In genomic region chr10:109932391-109932790, GRCh38 we compare ENCODE assay signal across 16 cellular contexts. TPM values are rescaled to one million over a fixed set of nuclear protein-coding genes. Genes with fewer than 3 reads are reported as not detected.
A peak's percentile ranks its signal among the peaks of the same experiment; 100 is the strongest.
DNase-seq lines count a peak whose midpoint lies in the region; ATAC-seq, FAIRE-seq and TF ChIP-seq lines count a peak whose summit lies in the region.
"Had no signal": no experiment of that assay in that cellular context is flagged by ENCODE, and none has a peak within 500 bp of the region (broad histone marks: within the 10 kb centered on the region; RNA-seq: fewer than 3 reads in every experiment).

No MANE protein-coding gene starts in this region.

- in situ Hi-C loops in mammary epithelial cell (cut with MboI; ENCODE audit: low sequenced_read_pairs in 2 of 2) = no loop called here

- peak overlapping the region; percentile 33 for H3K27ac Mint-ChIP-seq in MCF 10A (ENCODE audit: low read depth, unreplicated experiment)
- H3K27ac Mint-ChIP-seq in osteocyte (ENCODE audit: unreplicated experiment) = peak overlapping the region; percentile 9
- H3K27ac Mint-ChIP-seq in activated T-cell treated with anti-CD3 and anti-CD28 coated beads, Interleukin-2, amount 50 U/mL, for 72 hours = no peak overlapping the region
- H3K27ac Mint-ChIP-seq: B cell had no signal

- CTCF ChIA-PET in MCF 10A (lab: Yijun Ruan, JAX) (no interaction called here), mammary epithelial cell (lab: Charles Lee; ENCODE audit: low non-redundant PET) (no interaction called here)

- TF ChIP-seq CTCF in MCF 10A (IDR thresholded peaks at IDR 0.05; ENCODE audit: unreplicated experiment) (no peak), mammary epithelial cell (conservative IDR thresholded peaks at IDR 0.05 in 1 of 2, IDR thresholded peaks at IDR 0.05 in 1 of 2; ENCODE audit: extremely low read depth in 1 of 2, insufficient read depth in 1 of 2, low read depth in 1 of 2, low read length in 2 of 2) (no peak), bronchial epithelial cell (IDR thresholded peaks at IDR 0.05; ENCODE audit: insufficient read depth, low read length, severe bottlenecking) (no peak), fibroblast of the aortic adventitia (IDR thresholded peaks at IDR 0.05; ENCODE audit: insufficient read depth, low read length) (no peak), osteocyte (IDR thresholded peaks at IDR 0.05) (no peak)

- H3K27me3 Mint-ChIP-seq in MCF 10A (ENCODE audit: insufficient read depth, unreplicated experiment) (no peaks in the 10 kb centered on the region), osteocyte (ENCODE audit: unreplicated experiment) (no peaks in the 10 kb centered on the region)
- no peaks in the 10 kb centered on the region for H3K27me3 Mint-ChIP-seq in activated T-cell treated with anti-CD3 and anti-CD28 coated beads, Interleukin-2, amount 50 U/mL, for 72 hours (ENCODE audit: low read depth)

- 33% methylated on average over 1 of the region's 1 CpG for WGBS in mammary epithelial cell (ENCODE audit: low coverage, missing lambda C conversion rate)

- H3K4me1 Mint-ChIP-seq in MCF 10A (ENCODE audit: insufficient read depth, unreplicated experiment) (peaks cover 51% of the 10 kb centered on the region), osteocyte (ENCODE audit: unreplicated experiment) (peaks cover 67% of the 10 kb centered on the region)
- peaks cover 37% of the 10 kb centered on the region for H3K4me1 Mint-ChIP-seq in activated T-cell treated with anti-CD3 and anti-CD28 coated beads, Interleukin-2, amount 50 U/mL, for 72 hours (ENCODE audit: low read depth)
- H3K4me1 Mint-ChIP-seq: B cell had no signal

- no peak overlapping the region for H3K4me3 ChIP-seq in mammary epithelial cell (replicated peaks in 1 of 3; ENCODE audit: insufficient read depth in 1 of 3, low read depth in 2 of 3, low read length in 3 of 3)
- no peak overlapping the region for H3K4me3 ChIP-seq in bronchial epithelial cell (ENCODE audit: low read depth, low read length)
- no peak overlapping the region for H3K4me3 ChIP-seq in fibroblast of the aortic adventitia (ENCODE audit: low read depth, low read length)
- H3K4me3 ChIP-seq: BLaER1 treated with 17β-estradiol and CSF1 and Interleukin-3, amounts not matched to agents 10 nM and 100 nM had no signal

- H3K9me3 Mint-ChIP-seq in MCF 10A (ENCODE audit: unreplicated experiment) (no peaks in the 10 kb centered on the region), osteocyte (ENCODE audit: unreplicated experiment) (no peaks in the 10 kb centered on the region)
- no peaks in the 10 kb centered on the region for H3K9me3 Mint-ChIP-seq in activated T-cell treated with anti-CD3 and anti-CD28 coated beads, Interleukin-2, amount 50 U/mL, for 72 hours
- H3K9me3 Mint-ChIP-seq: CD8-positive, alpha-beta T cell; H9 had no signal

- no peak overlapping the region for H2AFZ ChIP-seq in mammary epithelial cell (ENCODE audit: low read depth, low read length)

- no peak for FAIRE-seq in bronchial epithelial cell (lab: Jason Lieb, UNC)
- FAIRE-seq: H1 had no signal

- no peak overlapping the region for H3K27ac ChIP-seq in mammary epithelial cell (ENCODE audit: insufficient read depth, low read depth, low read length)
- H3K27ac ChIP-seq: BLaER1 treated with 17β-estradiol and CSF1 and Interleukin-3, amounts not matched to agents 10 nM and 100 nM had no signal

- no peak overlapping the region for H3K9ac ChIP-seq in mammary epithelial cell (ENCODE audit: insufficient read depth, low read length)
- H3K9ac ChIP-seq: BLaER1 treated with 17β-estradiol and CSF1 and Interleukin-3, amounts not matched to agents 10 nM and 100 nM had no signal

- BruUV-seq in MCF 10A (replicated peaks; lab: Mats Ljungman, UMichigan) = no TSS peak
- no TSS peak for BruUV-seq in mammary epithelial cell (replicated peaks; lab: Mats Ljungman, UMichigan)

- H3K9me3 ChIP-seq in mammary epithelial cell (replicated peaks; ENCODE audit: insufficient read depth, low read length) = no peaks in the 10 kb centered on the region
- H3K9me3 ChIP-seq: BLaER1 treated with 17β-estradiol and CSF1 and Interleukin-3, amounts not matched to agents 10 nM and 100 nM had no signal

- H3K36me3 ChIP-seq in mammary epithelial cell (ENCODE audit: insufficient read depth, low read length) (no peaks in the 10 kb centered on the region), bronchial epithelial cell (ENCODE audit: control insufficient read depth, insufficient read depth, low read length) (no peaks in the 10 kb centered on the region)
- H3K36me3 ChIP-seq: BLaER1 treated with 17β-estradiol and CSF1 and Interleukin-3, amounts not matched to agents 10 nM and 100 nM had no signal

- H3K4me2 ChIP-seq in mammary epithelial cell (ENCODE audit: insufficient read depth, low read depth, low read length) = no peak overlapping the region
- H3K4me2 ChIP-seq: BLaER1 treated with 17β-estradiol and CSF1 and Interleukin-3, amounts not matched to agents 10 nM and 100 nM had no signal

- ATAC-seq in activated T-cell treated with anti-CD3 and anti-CD28 coated beads, Interleukin-2, amount 50 U/mL, for 72 hours (replicated peaks in 1 of 2) = no peak
- ATAC-seq in GM18858 (IDR thresholded peaks at IDR 0.05; ENCODE audit: unreplicated experiment) (no peak), GM21381 (IDR thresholded peaks at IDR 0.05; ENCODE audit: unreplicated experiment) (no peak)
- ATAC-seq: CD8-positive, alpha-beta T cell had no signal

- POLR2A ChIA-PET in MCF 10A (lab: Yijun Ruan, JAX) = interaction anchor here (1.1 to 1.7 kb wide), 2 partner anchors 10 to 12 kb away, joined by 3 read pairs; no protein-coding TSS in a partner anchor

- dilution Hi-C loops in mammary epithelial cell (cut with HindIII; ENCODE audit: low sequenced_read_pairs) = loop anchor here (5.0 kb wide), 1 partner anchor 35 kb away; no protein-coding TSS in a partner anchor

- DNase-seq in MCF 10A (ENCODE audit: unreplicated experiment) = no peak
- no peak for DNase-seq in mammary epithelial cell
- peak; percentile 27 for DNase-seq in bronchial epithelial cell (ENCODE audit: low read depth)
- peak; percentile 70 for DNase-seq in fibroblast of the aortic adventitia (ENCODE audit: low read depth)
- no peak for DNase-seq in osteocyte (ENCODE audit: extremely low spot score, unreplicated experiment)
- DNase-seq in activated T-cell treated with anti-CD3 and anti-CD28 coated beads, Interleukin-2, amount 50 U/mL, for 72 hours = no peak
- DNase-seq: Calu3; CD8-positive, alpha-beta T cell; DMS79 treated with DMSO at 0.1 percent for 48 hours; GF-D8; H9 had no signal

- H3K36me3 Mint-ChIP-seq in MCF 10A (ENCODE audit: insufficient read depth, unreplicated experiment) = no peaks in the 10 kb centered on the region
- H3K36me3 Mint-ChIP-seq in osteocyte (ENCODE audit: unreplicated experiment) = no peaks in the 10 kb centered on the region
- H3K36me3 Mint-ChIP-seq in activated T-cell treated with anti-CD3 and anti-CD28 coated beads, Interleukin-2, amount 50 U/mL, for 72 hours (ENCODE audit: insufficient read depth in 2 of 2) = no peaks in the 10 kb centered on the region
- H3K36me3 Mint-ChIP-seq: CD8-positive, alpha-beta T cell had no signal

- H3K79me2 ChIP-seq in mammary epithelial cell (ENCODE audit: insufficient read depth, low read length) = no peaks in the 10 kb centered on the region

- no peaks in the 10 kb centered on the region for H3K27me3 ChIP-seq in mammary epithelial cell (ENCODE audit: insufficient read depth, low read length)
- H3K27me3 ChIP-seq in bronchial epithelial cell (ENCODE audit: control insufficient read depth, insufficient read depth, low read length) = peaks cover 2% of the 10 kb centered on the region
- H3K27me3 ChIP-seq: BLaER1 treated with 17β-estradiol and CSF1 and Interleukin-3, amounts not matched to agents 10 nM and 100 nM had no signal

- intact Hi-C loops in MCF 10A (cut with micrococcal nuclease) (no loop called here), mammary epithelial cell (cut with micrococcal nuclease) (no loop called here)

- H4K20me1 ChIP-seq in mammary epithelial cell (ENCODE audit: insufficient read depth, low read length) = no peaks in the 10 kb centered on the region
- H4K20me1 ChIP-seq: BLaER1 treated with 17β-estradiol and CSF1 and Interleukin-3, amounts not matched to agents 10 nM and 100 nM had no signal

- H3K4me3 Mint-ChIP-seq in MCF 10A (ENCODE audit: unreplicated experiment) (no peak overlapping the region), osteocyte (ENCODE audit: unreplicated experiment) (no peak overlapping the region)
- H3K4me3 Mint-ChIP-seq in activated T-cell treated with anti-CD3 and anti-CD28 coated beads, Interleukin-2, amount 50 U/mL, for 72 hours = no peak overlapping the region
- H3K4me3 Mint-ChIP-seq: B cell; CD8-positive, alpha-beta T cell; H9 had no signal

- peaks cover 11% of the 10 kb centered on the region for H3K4me1 ChIP-seq in mammary epithelial cell (ENCODE audit: insufficient read depth, low read length)

RNA-seq across cellular contexts. Expression of gene XPNPEP1, which starts 9.1 kb away (rescaled TPM):
- 51.6 and 52.1 TPM in 2 replicates for total RNA-seq in MCF 10A (2022)
- 100 to 1,000 TPM in 1 of 2 donors, 10 to 100 TPM in 1; 68.6 to 127 TPM for total RNA-seq in mammary epithelial cell
- 152 TPM for polyA plus RNA-seq in mammary epithelial cell
- 213 TPM for polyA minus RNA-seq in mammary epithelial cell
- total RNA-seq in bronchial epithelial cell = 76.6 and 112 TPM in 2 replicates
- total RNA-seq in fibroblast of the aortic adventitia (ENCODE audit: low replicate concordance) = 103 and 253 TPM in 2 replicates
- 74.5 and 86.5 TPM in 2 replicates for total RNA-seq in osteocyte
- 10 to 100 TPM; 53.0 to 75.2 TPM for total RNA-seq in activated T-cell treated with anti-CD3 and anti-CD28 coated beads, Interleukin-2, amount 50 U/mL, for 72 hours

Comparison
In these comparisons a context has a peak if more than half of its experiments do, and no peak if none do; other contexts are left out.
1. DNase-seq: peak in bronchial epithelial cell (single experiment) and fibroblast of the aortic adventitia (single experiment); none in MCF 10A (single experiment), mammary epithelial cell (single experiment), osteocyte (single experiment) and activated T-cell treated with anti-CD3 and anti-CD28 coated beads, Interleukin-2, amount 50 U/mL, for 72 hours (0 of 2).